Comparison of ENCODE assay signal across 10 cellular contexts in the genomic region with DNA sequence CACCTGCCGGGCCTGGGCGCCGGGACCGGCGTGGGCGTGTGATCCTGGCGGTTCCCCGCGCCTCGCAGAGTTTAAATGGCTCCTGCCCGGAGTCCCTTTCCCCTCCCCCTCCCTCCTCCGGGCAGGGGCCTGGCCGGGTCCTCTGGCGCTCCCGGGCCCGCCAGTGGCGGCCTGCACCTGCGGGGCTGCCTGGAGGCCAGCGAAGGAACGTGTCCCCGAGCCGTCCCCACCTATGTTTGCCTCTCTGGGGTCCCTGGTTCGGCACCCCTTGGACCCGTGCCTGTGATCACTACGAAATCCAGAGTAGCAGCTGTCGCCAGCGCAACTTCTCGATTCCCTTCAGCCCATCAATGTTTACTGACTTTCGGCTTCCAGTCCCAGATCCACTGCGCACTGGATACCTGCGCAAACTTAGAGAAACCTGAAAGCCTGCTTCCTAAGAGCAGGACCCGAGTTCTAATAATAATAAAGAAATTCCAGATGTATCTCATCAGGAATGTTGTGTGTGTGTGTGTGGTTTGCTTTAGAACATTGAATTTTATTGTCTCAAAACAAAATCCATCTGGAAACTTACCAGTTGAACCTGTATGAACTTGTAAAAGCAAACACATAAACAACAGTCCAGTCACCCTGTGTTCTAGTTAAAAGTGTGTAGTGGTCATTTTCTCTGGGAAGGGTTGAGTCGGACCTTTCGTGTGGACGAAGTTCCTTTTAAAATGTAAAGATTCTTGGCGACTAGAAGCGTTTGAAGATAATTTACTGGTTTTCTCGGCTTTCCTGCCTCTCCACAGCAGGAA. TPM values are rescaled to one million over a fixed set of nuclear protein-coding genes. Genes with fewer than 3 reads are reported as not detected.
DNase-seq lines count a peak whose midpoint lies in the region; ATAC-seq, FAIRE-seq and TF ChIP-seq lines count a peak whose summit lies in the region.
"Had no signal": no experiment of that assay in that cellular context is flagged by ENCODE, and none has a peak within 500 bp of the region (broad histone marks: within the 10 kb centered on the region; RNA-seq: fewer than 3 reads in every experiment).

No MANE protein-coding gene starts in this region.

- H3K79me2 ChIP-seq in astrocyte (ENCODE audit: insufficient read depth, low read length), result no peaks in the 10 kb centered on the region

- no peaks in the 10 kb centered on the region for H3K36me3 ChIP-seq in astrocyte (ENCODE audit: insufficient read depth, low read length)
- H3K36me3 ChIP-seq in kidney (ENCODE audit: control insufficient read depth in 1 of 2, insufficient read depth in 2 of 2, low read length in 2 of 2), result no peaks in the 10 kb centered on the region
- H3K36me3 ChIP-seq: BLaER1 had no signal

- no peaks in the 10 kb centered on the region for H3K9me3 Mint-ChIP-seq in astrocyte (ENCODE audit: unreplicated experiment)
- H3K9me3 Mint-ChIP-seq in stimulated activated naive CD8-positive, alpha-beta T cell treated with anti-CD3 and anti-CD28 coated beads, Interleukin-15, amount 100 ng/mL, for 72 hours, result no peaks in the 10 kb centered on the region

- no peaks in the 10 kb centered on the region for H4K20me1 ChIP-seq in astrocyte (ENCODE audit: insufficient read depth, low read length)
- H4K20me1 ChIP-seq: BLaER1 had no signal

- FAIRE-seq in astrocyte (lab: Jason Lieb, UNC) (no peak), kidney (lab: Jason Lieb, UNC) (no peak)

- H3K4me1 ChIP-seq in astrocyte (ENCODE audit: insufficient read depth, low read length) (no peaks in the 10 kb centered on the region), kidney (ENCODE audit: control insufficient read depth in 1 of 2, insufficient read depth in 1 of 2, low read depth in 1 of 2, low read length in 2 of 2) (peaks cover 4 to 6% of the 10 kb centered on the region in 2 donors)
- H3K4me1 ChIP-seq: BLaER1 had no signal

- peak overlapping the region; percentile 91 for H3K4me3 Mint-ChIP-seq in astrocyte (ENCODE audit: unreplicated experiment)
- H3K4me3 Mint-ChIP-seq in stimulated activated naive CD8-positive, alpha-beta T cell treated with anti-CD3 and anti-CD28 coated beads, Interleukin-15, amount 100 ng/mL, for 72 hours, result peak overlapping the region; percentile 54 to 62

- peaks cover 13% of the 10 kb centered on the region for H3K4me1 Mint-ChIP-seq in astrocyte (ENCODE audit: low read depth, unreplicated experiment)
- no peaks in the 10 kb centered on the region for H3K4me1 Mint-ChIP-seq in stimulated activated naive CD8-positive, alpha-beta T cell treated with anti-CD3 and anti-CD28 coated beads, Interleukin-15, amount 100 ng/mL, for 72 hours

- ATAC-seq in stimulated activated naive CD8-positive, alpha-beta T cell treated with anti-CD3 and anti-CD28 coated beads, Interleukin-15, amount 100 ng/mL, for 72 hours, result no peak
- ATAC-seq in HG03432 (IDR thresholded peaks at IDR 0.05; ENCODE audit: unreplicated experiment) (no peak), GM18870 (IDR thresholded peaks at IDR 0.05; ENCODE audit: unreplicated experiment) (no peak)

- H2AFZ ChIP-seq in astrocyte (ENCODE audit: low read depth, low read length), result peak overlapping the region; percentile 52

- H3K36me3 Mint-ChIP-seq in astrocyte (ENCODE audit: low read depth, unreplicated experiment), result no peaks in the 10 kb centered on the region

- no peaks in the 10 kb centered on the region for H3K9me3 ChIP-seq in astrocyte (ENCODE audit: insufficient read depth, low read depth, low read length)
- no peaks in the 10 kb centered on the region for H3K9me3 ChIP-seq in kidney (ENCODE audit: control insufficient read depth in 1 of 2, low read length in 2 of 2)

- H3K27me3 ChIP-seq in astrocyte (ENCODE audit: insufficient read depth, low read length), result peaks cover 17% of the 10 kb centered on the region
- H3K27me3 ChIP-seq: BLaER1 had no signal

- peak; percentile 31 for DNase-seq in NCI-H345 (lab: John Stamatoyannopoulos, UW)
- no peak for DNase-seq in NCI-H345 treated with DMSO at 0.1 percent for 48 hours (lab: John Stamatoyannopoulos, UW; ENCODE audit: unreplicated experiment)
- no peak for DNase-seq in astrocyte (ENCODE audit: low read depth)
- DNase-seq in kidney, result no peak
- DNase-seq in stimulated activated naive CD8-positive, alpha-beta T cell treated with anti-CD3 and anti-CD28 coated beads, Interleukin-15, amount 100 ng/mL, for 72 hours, result no peak
- DNase-seq in NCI-H774 (lab: John Stamatoyannopoulos, UW), result no peak

- H3K9ac ChIP-seq in astrocyte (ENCODE audit: low read length) (no peak overlapping the region), kidney (ENCODE audit: low read length in 2 of 2) (peak overlapping the region; percentile 32 to 46)
- H3K9ac ChIP-seq: BLaER1 had no signal

- intact Hi-C loops in kidney (cut with DNase I), result no loop called here

- peak overlapping the region; percentile 17 for H3K4me3 ChIP-seq in astrocyte (ENCODE audit: insufficient read depth, low read depth, low read length)
- H3K4me3 ChIP-seq in kidney (ENCODE audit: low read length in 2 of 2), result peak overlapping the region; percentile 64 to 69
- H3K4me3 ChIP-seq: BLaER1 had no signal

- peak overlapping the region; percentile 72 for H3K4me2 ChIP-seq in astrocyte (ENCODE audit: low read length)
- H3K4me2 ChIP-seq: BLaER1 had no signal

- no peaks in the 10 kb centered on the region for H3K27me3 Mint-ChIP-seq in astrocyte (ENCODE audit: low read depth, unreplicated experiment)
- peaks cover 33% of the 10 kb centered on the region for H3K27me3 Mint-ChIP-seq in stimulated activated naive CD8-positive, alpha-beta T cell treated with anti-CD3 and anti-CD28 coated beads, Interleukin-15, amount 100 ng/mL, for 72 hours

- H3K27ac ChIP-seq in astrocyte (ENCODE audit: low read depth, low read length) (no peak overlapping the region), kidney (ENCODE audit: low read depth in 2 of 2, low read length in 2 of 2) (peak overlapping the region in 1 of 2 donors; percentile 60)
- H3K27ac ChIP-seq: BLaER1 had no signal

- peak overlapping the region; percentile 69 for H3K27ac Mint-ChIP-seq in astrocyte (ENCODE audit: unreplicated experiment)
- no peak overlapping the region for H3K27ac Mint-ChIP-seq in stimulated activated naive CD8-positive, alpha-beta T cell treated with anti-CD3 and anti-CD28 coated beads, Interleukin-15, amount 100 ng/mL, for 72 hours

- TF ChIP-seq CTCF in astrocyte (IDR thresholded peaks at IDR 0.05; ENCODE audit: insufficient read depth, low read depth, low read length) (no peak), kidney (IDR thresholded peaks at IDR 0.05; ENCODE audit: borderline replicate concordance, extremely low read depth, insufficient read depth) (no peak)

RNA-seq across cellular contexts. Expression of gene SHROOM2, which starts 0.8 kb away (rescaled TPM):
- total RNA-seq in astrocyte (15.9 and 16.0 TPM in 2 replicates), kidney (11.8 TPM)
- polyA plus RNA-seq in kidney (ENCODE audit: insufficient read depth, low read depth, low replicate concordance), result 3.5 TPM
- total RNA-seq: activated CD8-positive, alpha-beta memory T cell treated with anti-CD3 and anti-CD28 coated beads for 36 hours had no signal

RNA-seq across cellular contexts. Expression of gene GPR143, which starts 21.4 kb away (rescaled TPM):
- total RNA-seq in astrocyte (1.8 and 3.0 TPM in 2 replicates), kidney (8.2 TPM)
- polyA plus RNA-seq in kidney (ENCODE audit: insufficient read depth, low read depth, low replicate concordance), result 8.7 TPM
- total RNA-seq: activated CD8-positive, alpha-beta memory T cell treated with anti-CD3 and anti-CD28 coated beads for 36 hours had no signal
